8 cellular contexts compared by ENCODE assay signal in the genomic region with DNA sequence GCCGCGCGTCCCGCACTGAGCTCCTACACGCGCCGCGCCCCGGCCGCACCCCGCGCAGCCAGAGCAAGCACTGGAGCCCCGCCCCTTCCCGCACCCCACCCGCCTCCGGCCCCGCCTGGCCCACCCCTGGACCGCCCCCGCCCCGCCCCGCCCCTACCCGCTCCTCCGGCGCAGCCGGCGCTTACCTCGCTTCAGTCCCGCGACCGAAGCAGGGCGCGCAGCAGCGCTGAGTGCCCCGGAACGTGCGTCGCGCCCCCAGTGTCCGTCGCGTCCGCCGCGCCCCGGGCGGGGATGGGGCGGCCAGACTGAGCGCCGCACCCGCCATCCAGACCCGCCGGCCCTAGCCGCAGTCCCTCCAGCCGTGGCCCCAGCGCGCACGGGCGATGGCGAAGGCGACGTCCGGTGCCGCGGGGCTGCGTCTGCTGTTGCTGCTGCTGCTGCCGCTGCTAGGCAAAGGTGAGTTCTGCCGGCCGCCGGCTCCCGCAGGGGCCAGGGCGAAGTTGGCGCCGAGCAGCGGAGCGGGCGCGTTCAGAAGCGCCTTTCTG. TPM values are rescaled to one million over a fixed set of nuclear protein-coding genes. Genes with fewer than 3 reads are reported as not detected.
DNase-seq lines count a peak whose midpoint lies in the region; ATAC-seq and TF ChIP-seq lines count a peak whose summit lies in the region.

A gene (plus strand): TSS at position 194 of the 545 bp plus-strand sequence. CDS start 190 bp downstream, at position 384.

- peaks cover 0 to 9% of the 10 kb centered on the region in 2 donors for H3K4me1 Mint-ChIP-seq in immature natural killer cell
- peaks cover 5 to 12% of the 10 kb centered on the region in 2 donors for H3K4me1 Mint-ChIP-seq in stimulated activated naive B cell treated with anti-CD40 and anti-IgM and Interleukin-4, amounts not matched to agents 10 μg/mL and 1 μg/mL and 100 μg/mL, for 72 hours

- in situ Hi-C loops in HAP-1 (cut with MboI; ENCODE audit: low sequenced_read_pairs), result no loop called here
- in situ Hi-C loops in astrocyte of the cerebellum (cut with HindIII; ENCODE audit: low sequenced_read_pairs), result no loop called here

- H3K4me2 ChIP-seq in Karpas-422 (ENCODE audit: low read depth, low read length, poor library complexity, severe bottlenecking), result no peak within 1 kb of the TSS

- no peak within 1 kb of the TSS for H3K9ac ChIP-seq in Karpas-422 (ENCODE audit: low read length)

- H3K4me1 ChIP-seq in HAP-1 (peaks cover 3% of the 10 kb centered on the region), Karpas-422 (ENCODE audit: low read length) (no peaks in the 10 kb centered on the region)

- H3K79me2 ChIP-seq in Karpas-422 (ENCODE audit: low read length), result no peaks in the 10 kb centered on the region

- no peaks in the 10 kb centered on the region for H3K9me2 ChIP-seq in Karpas-422 (replicated peaks; ENCODE audit: insufficient read depth, low read length)

- peak within 1 kb of the TSS in 4 of 5 donors; percentile 38 to 71 (median 68) for H3K4me3 Mint-ChIP-seq in immature natural killer cell
- H3K4me3 Mint-ChIP-seq in stimulated activated naive B cell treated with anti-CD40 and anti-IgM and Interleukin-4, amounts not matched to agents 10 μg/mL and 1 μg/mL and 100 μg/mL, for 72 hours, result peak within 1 kb of the TSS; percentile 61 to 70

- no peaks in the 10 kb centered on the region; the same call in 1 of the 2 replicates for H4K20me1 ChIP-seq in Karpas-422 (ENCODE audit: insufficient read depth, low read depth, low read length)

- H3K36me3 Mint-ChIP-seq in immature natural killer cell, result no peaks in the 10 kb centered on the region
- H3K36me3 Mint-ChIP-seq in stimulated activated naive B cell treated with anti-CD40 and anti-IgM and Interleukin-4, amounts not matched to agents 10 μg/mL and 1 μg/mL and 100 μg/mL, for 72 hours, result no peaks in the 10 kb centered on the region

- peaks cover 2 to 16% (median 12%) of the 10 kb centered on the region in 3 donors for H3K27me3 Mint-ChIP-seq in immature natural killer cell (ENCODE audit: low read depth in 3 of 3)
- peaks cover 47 to 67% of the 10 kb centered on the region in 2 donors for H3K27me3 Mint-ChIP-seq in stimulated activated naive B cell treated with anti-CD40 and anti-IgM and Interleukin-4, amounts not matched to agents 10 μg/mL and 1 μg/mL and 100 μg/mL, for 72 hours

- DNase-seq in AG20443 (ENCODE audit: low spot score) (peak; percentile 65), HAP-1 (ENCODE audit: low spot score in 2 of 2) (peak; percentile 33 to 82), astrocyte of the cerebellum (ENCODE audit: low read depth) (no peak), immature natural killer cell (no peak), mesenteric fat pad (ENCODE audit: low spot score) (no peak), Karpas-422 (no peak), ureter (ENCODE audit: low spot score) (no peak)
- DNase-seq in stimulated activated naive B cell treated with anti-CD40 and anti-IgM and Interleukin-4, amounts not matched to agents 10 μg/mL and 1 μg/mL and 100 μg/mL, for 72 hours, result no peak

- no peak for TF ChIP-seq CTCF in astrocyte of the cerebellum (IDR thresholded peaks at IDR 0.05; ENCODE audit: low read depth, low read length, missing control alignments)

- H2AFZ ChIP-seq in Karpas-422 (ENCODE audit: low read length), result no peak within 1 kb of the TSS

- H3K9me3 Mint-ChIP-seq in immature natural killer cell, result no peaks in the 10 kb centered on the region
- no peaks in the 10 kb centered on the region for H3K9me3 Mint-ChIP-seq in stimulated activated naive B cell treated with anti-CD40 and anti-IgM and Interleukin-4, amounts not matched to agents 10 μg/mL and 1 μg/mL and 100 μg/mL, for 72 hours

- no peaks in the 10 kb centered on the region for H3K9me3 ChIP-seq in HAP-1
- H3K9me3 ChIP-seq in Karpas-422 (ENCODE audit: low read length), result no peaks in the 10 kb centered on the region

- ATAC-seq in stimulated activated naive B cell treated with anti-CD40 and anti-IgM and Interleukin-4, amounts not matched to agents 10 μg/mL and 1 μg/mL and 100 μg/mL, for 72 hours (replicated peaks), result peak; percentile 21 to 33

- no peak within 1 kb of the TSS for H3K27ac Mint-ChIP-seq in immature natural killer cell
- no peak within 1 kb of the TSS for H3K27ac Mint-ChIP-seq in stimulated activated naive B cell treated with anti-CD40 and anti-IgM and Interleukin-4, amounts not matched to agents 10 μg/mL and 1 μg/mL and 100 μg/mL, for 72 hours

- H3K36me3 ChIP-seq in HAP-1 (replicated peaks) (no peaks in the 10 kb centered on the region), Karpas-422 (ENCODE audit: insufficient read depth, low read length) (no peaks in the 10 kb centered on the region)

- peak within 1 kb of the TSS; percentile 43 for H3K4me3 ChIP-seq in HAP-1
- peak within 1 kb of the TSS; percentile 28 for H3K4me3 ChIP-seq in astrocyte of the cerebellum (ENCODE audit: low read depth, low read length)
- H3K4me3 ChIP-seq in Karpas-422 (ENCODE audit: low read length), result no peak within 1 kb of the TSS

- H3K27me3 ChIP-seq in HAP-1 (ENCODE audit: low read depth), result peaks cover 6% of the 10 kb centered on the region
- no peaks in the 10 kb centered on the region for H3K27me3 ChIP-seq in Karpas-422 (ENCODE audit: low read length)

- no peak within 1 kb of the TSS for H3K27ac ChIP-seq in Karpas-422 (ENCODE audit: low read length)

RNA-seq across cellular contexts. Expression of the gene that starts here (rescaled TPM):
- under 1 TPM in 1 of 3 donors, not detected in 2; 0.27 TPM for polyA plus RNA-seq in immature natural killer cell
- 0.64 TPM for total RNA-seq in mesenteric fat pad
- not detected in 2 replicates for total RNA-seq in Karpas-422 (2014; rRNA removed; shearing (Covaris generic); ENCODE audit: low replicate concordance)
- 0.42 TPM for total RNA-seq in ureter

Comparison
In these comparisons a context has a peak if more than half of its experiments do, and no peak if none do; other contexts are left out.
1. DNase-seq: peak in AG20443 (single experiment) and HAP-1 (2 of 2); none in astrocyte of the cerebellum (single experiment), immature natural killer cell (0 of 3), stimulated activated naive B cell treated with anti-CD40 and anti-IgM and Interleukin-4, amounts not matched to agents 10 μg/mL and 1 μg/mL and 100 μg/mL, for 72 hours (single experiment), mesenteric fat pad (single experiment), Karpas-422 (single experiment) and ureter (single experiment).